ENCODE assay signal across 8 cellular contexts in genomic region chr4:153344131-153345010, GRCh38. TPM values are rescaled to one million over a fixed set of nuclear protein-coding genes. Genes with fewer than 3 reads are reported as not detected.
A peak's percentile ranks its signal among the peaks of the same experiment; 100 is the strongest.
DNase-seq lines count a peak whose midpoint lies in the region; ATAC-seq, FAIRE-seq and TF ChIP-seq lines count a peak whose summit lies in the region.

Gene MND1, plus strand, starts transcription at chr4:153344688. Its CDS starts 50 bp downstream, at chr4:153344738.

- peaks cover 0 to 25% (median 13%) of the 10 kb centered on the region in 12 donors for H3K4me1 ChIP-seq in heart left ventricle

- TF ChIP-seq POLR2A in GM12892 (IDR thresholded peaks at IDR 0.05; ENCODE audit: low read depth, low read length) (peak; percentile 71), heart left ventricle (IDR thresholded peaks at IDR 0.05) (no peak)

- H3K4me1 Mint-ChIP-seq in type B pancreatic cell (ENCODE audit: unreplicated experiment), result peaks cover 20% of the 10 kb centered on the region

- peaks cover 4% of the 10 kb centered on the region for H3K27me3 Mint-ChIP-seq in type B pancreatic cell

- H3K9me3 ChIP-seq in heart left ventricle, result no peaks in the 10 kb centered on the region

- peaks cover 0 to 5% (median 0%) of the 10 kb centered on the region in 9 donors for H3K36me3 ChIP-seq in heart left ventricle

- H3K27me3 ChIP-seq in heart left ventricle, result no peaks in the 10 kb centered on the region

- peak within 1 kb of the TSS in 1 of 12 donors; percentile 3 for H3K27ac ChIP-seq in heart left ventricle

- peak within 1 kb of the TSS; percentile 64 to 96 (median 78) for H3K4me3 ChIP-seq in heart left ventricle

- H3K27ac Mint-ChIP-seq in type B pancreatic cell, result peak within 1 kb of the TSS; percentile 86

- peak; percentile 93 for FAIRE-seq in GM12892 (lab: Jason Lieb, UNC)

- intact Hi-C loops in heart left ventricle (cut with DNase I), result loop anchor here (1.0 to 10.0 kb wide), 15 partner anchors 88 to 410 kb away; partner anchors contain the start of gene TMEM131L (in 7 of the 10)

- 1 to 4% (median 3%) methylated on average over 30 to 86 of the region's 86 CpGs for WGBS in heart left ventricle, 4 donors

- H3K4me3 Mint-ChIP-seq in type B pancreatic cell, result peak within 1 kb of the TSS; percentile 97

- H3K9me3 Mint-ChIP-seq in type B pancreatic cell, result no peaks in the 10 kb centered on the region

- ATAC-seq in HG02759 (IDR thresholded peaks at IDR 0.05; ENCODE audit: unreplicated experiment) (peak; percentile 86), heart left ventricle (peak; percentile 78 to 97 (median 93))

- DNase-seq in GM12892 (ENCODE audit: insufficient read length) (peak; percentile 84), NCI-H128 (lab: John Stamatoyannopoulos, UW; ENCODE audit: unreplicated experiment) (peak; percentile 60), SW480 (ENCODE audit: low spot score) (peak; percentile 71), heart left ventricle (peak; percentile 85 to 93 (median 87)), pons (ENCODE audit: low spot score) (peak; percentile 66), type B pancreatic cell (ENCODE audit: extremely low spot score, unreplicated experiment) (peak; percentile 96)
- DNase-seq in activated naive CD8-positive, alpha-beta T cell treated with anti-CD3 and anti-CD28 coated beads, Interleukin-2, amount 50 U/mL, for 16 hours (ENCODE audit: low read depth, low spot score), result peak; percentile 76

- peaks cover 5% of the 10 kb centered on the region for H3K36me3 Mint-ChIP-seq in type B pancreatic cell

- TF ChIP-seq CTCF in heart left ventricle (IDR thresholded peaks at IDR 0.05), result peak; percentile 95 to 99 (median 97)
- peak; percentile 98 for TF ChIP-seq CTCF in type B pancreatic cell (conservative IDR thresholded peaks at IDR 0.05)

RNA-seq across cellular contexts. Expression of gene MND1, which starts in this region (rescaled TPM):
- polyA plus RNA-seq in GM12892 (2012; ENCODE audit: missing spikeins), result 21.9 TPM
- total RNA-seq in heart left ventricle, result 1 to 10 TPM in 1 of 9 donors, under 1 TPM in 2, not detected in 6; 0.30 to 1.3 (median 0.73) TPM
- polyA plus RNA-seq in heart left ventricle, result under 1 TPM; 0.27 to 0.40 TPM
- 3.8 and 15.2 TPM in 2 replicates for total RNA-seq in type B pancreatic cell (ENCODE audit: low replicate concordance)
